Comparison of ENCODE assay signal across 8 cellular contexts in the genomic region with DNA sequence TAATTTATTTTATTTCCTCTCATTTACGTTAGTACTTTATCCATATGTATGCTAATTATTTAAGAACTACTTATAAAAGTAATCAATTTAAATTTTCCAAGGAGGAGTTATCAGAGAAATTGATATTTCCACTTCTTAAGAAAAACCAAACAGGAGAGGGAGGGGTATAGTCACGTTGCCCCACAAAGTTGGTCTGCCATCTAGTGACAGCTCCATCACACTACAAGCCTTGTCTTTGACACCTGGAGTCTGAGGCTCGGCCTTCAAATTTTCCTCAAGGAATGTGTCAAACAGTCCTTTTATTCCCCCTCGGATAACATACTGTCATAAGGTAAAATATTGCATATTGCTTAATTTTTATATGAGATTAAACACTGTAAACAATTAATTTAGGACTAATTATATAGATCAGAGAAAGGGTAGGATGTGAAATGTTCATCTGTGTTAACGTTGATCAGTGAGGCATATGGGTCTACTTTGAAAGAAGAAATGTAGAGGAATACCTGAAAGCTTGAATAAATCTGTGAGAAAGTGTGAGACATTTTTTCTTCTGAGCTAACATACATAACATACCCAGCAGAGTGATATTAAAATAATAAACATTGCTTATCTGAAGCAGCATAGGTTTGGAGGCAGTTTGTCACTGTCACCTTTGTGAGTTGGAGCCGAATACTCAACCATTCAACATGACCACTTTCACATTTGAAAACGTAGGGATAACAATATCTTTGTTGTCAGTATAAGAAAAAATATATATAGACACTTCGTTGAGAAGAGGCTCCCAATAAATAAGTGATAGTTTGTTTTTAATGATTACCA.
A peak's percentile ranks its signal among the peaks of the same experiment; 100 is the strongest.
DNase-seq lines count a peak whose midpoint lies in the region; ATAC-seq and TF ChIP-seq lines count a peak whose summit lies in the region.

No MANE protein-coding gene starts in this region.

- no peak overlapping the region for H3K27ac ChIP-seq in HL-60 (replicated peaks)
- H3K27ac ChIP-seq in esophagus squamous epithelium = no peak overlapping the region

- no peaks in the 10 kb centered on the region for H3K36me3 ChIP-seq in esophagus squamous epithelium

- DNase-seq in A172 (ENCODE audit: low spot score) = peak; percentile 61
- DNase-seq in DMS53 (lab: John Stamatoyannopoulos, UW) = peak; percentile 66
- DNase-seq in HL-60 (ENCODE audit: low read depth in 1 of 2, low spot score in 1 of 2) = peak; percentile 10 to 40
- peak; percentile 9 for DNase-seq in SHP77 treated with DMSO at 0.1 percent for 48 hours (lab: John Stamatoyannopoulos, UW)
- DNase-seq in esophagus squamous epithelium (lab: John Stamatoyannopoulos, UW) = no peak
- DNase-seq in pons (ENCODE audit: low spot score) = peak; percentile 25
- DNase-seq in DMS79 (lab: John Stamatoyannopoulos, UW) = no peak

- TF ChIP-seq CTCF in HL-60 (IDR thresholded peaks at IDR 0.05; ENCODE audit: insufficient read depth, low read length) (peak; percentile 43), esophagus squamous epithelium (IDR thresholded peaks at IDR 0.05) (peak in 5 of 6 experiments; percentile 54 to 70 (median 56))

- peak; percentile 87 for ATAC-seq in GM21528 (IDR thresholded peaks at IDR 0.05; ENCODE audit: low FRiP score, unreplicated experiment)

- H3K4me3 ChIP-seq in HL-60 (replicated peaks; ENCODE audit: insufficient read depth, low read length) (no peak overlapping the region), esophagus squamous epithelium (no peak overlapping the region)

- intact Hi-C loops in esophagus squamous epithelium (cut with DNase I) = no loop called here

- H3K9me3 ChIP-seq in esophagus squamous epithelium = no peaks in the 10 kb centered on the region

- 38 to 46% methylated on average over 8 of the region's 8 CpGs for WGBS in esophagus squamous epithelium, 2 donors

- H3K27me3 ChIP-seq in HL-60 (ENCODE audit: insufficient read depth, poor library complexity, severe bottlenecking) (no peaks in the 10 kb centered on the region), esophagus squamous epithelium (no peaks in the 10 kb centered on the region)

- no peak for TF ChIP-seq POLR2A in esophagus squamous epithelium (IDR thresholded peaks at IDR 0.05)

- H3K4me1 ChIP-seq in esophagus squamous epithelium = no peaks in the 10 kb centered on the region

Comparison
In these comparisons a context has a peak if more than half of its experiments do, and no peak if none do; other contexts are left out.
1. DNase-seq: peak in A172 (single experiment), DMS53 (single experiment), HL-60 (2 of 2), SHP77 treated with DMSO at 0.1 percent for 48 hours (single experiment) and pons (single experiment); none in esophagus squamous epithelium (single experiment) and DMS79 (single experiment).